ENCODE assay signal across 8 cellular contexts in the genomic region with DNA sequence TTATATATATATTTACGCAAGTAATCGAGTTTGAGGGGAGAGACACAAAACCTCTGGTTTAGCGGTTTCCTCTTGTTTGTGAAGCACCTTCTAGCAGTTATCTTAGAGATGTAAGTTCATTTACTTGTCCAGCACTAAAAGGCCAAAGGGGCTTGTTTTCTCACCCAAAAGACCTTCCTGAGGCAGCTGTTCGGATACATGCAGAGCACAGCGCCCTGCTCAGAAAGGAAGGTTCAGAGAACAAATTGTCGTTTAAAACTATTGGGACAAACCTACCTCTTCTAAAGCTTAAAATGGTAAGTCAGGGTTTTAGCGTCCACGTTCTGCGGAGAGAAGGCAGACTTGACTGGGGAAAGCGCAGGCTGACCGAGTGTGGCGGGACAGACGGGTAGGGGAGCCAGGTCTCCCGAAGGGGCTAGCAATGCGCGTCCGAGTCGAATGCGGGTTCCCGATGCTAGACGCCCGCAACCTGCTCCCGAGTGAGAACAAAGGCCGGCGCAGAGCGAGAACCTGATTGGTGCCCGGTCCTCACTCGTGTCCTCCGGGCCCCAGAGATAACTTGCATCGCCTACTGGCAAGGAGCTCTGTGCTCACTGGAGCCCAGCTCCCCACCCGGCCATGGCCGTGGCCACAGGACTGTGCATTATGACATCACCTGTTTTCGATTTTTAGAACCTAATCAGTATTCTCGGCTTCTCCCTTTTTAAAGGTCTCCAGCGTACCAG. TPM values are rescaled to one million over a fixed set of nuclear protein-coding genes. Genes with fewer than 3 reads are reported as not detected.
A peak's percentile ranks its signal among the peaks of the same experiment; 100 is the strongest.
DNase-seq lines count a peak whose midpoint lies in the region; ATAC-seq and TF ChIP-seq lines count a peak whose summit lies in the region.

No MANE protein-coding gene starts in this region.

- intact Hi-C loops in lower lobe of right lung (cut with DNase I): no loop called here

- peaks cover 20% of the 10 kb centered on the region for H3K4me1 ChIP-seq in ectodermal cell (ENCODE audit: control insufficient read depth, insufficient read depth, low read length)
- peaks cover 30% of the 10 kb centered on the region for H3K4me1 ChIP-seq in lower lobe of right lung

- no peaks in the 10 kb centered on the region for H3K36me3 ChIP-seq in ectodermal cell (ENCODE audit: control insufficient read depth, insufficient read depth, low read length)
- H3K36me3 ChIP-seq in lower lobe of right lung: no peaks in the 10 kb centered on the region

- peak overlapping the region; percentile 37 for H3K27ac ChIP-seq in ectodermal cell (ENCODE audit: insufficient read depth, low read depth, low read length, poor library complexity, severe bottlenecking)
- H3K27ac ChIP-seq in lower lobe of right lung: peak overlapping the region; percentile 87

- TF ChIP-seq CTCF in lower lobe of right lung (IDR thresholded peaks at IDR 0.05): no peak

- H3K4me3 ChIP-seq in ectodermal cell (ENCODE audit: insufficient read depth, low read depth, low read length): peak overlapping the region; percentile 40
- H3K4me3 ChIP-seq in lower lobe of right lung: peak overlapping the region; percentile 79

- no peaks in the 10 kb centered on the region for H3K9me3 ChIP-seq in ectodermal cell (ENCODE audit: control insufficient read depth, low read length)
- no peaks in the 10 kb centered on the region for H3K9me3 ChIP-seq in lower lobe of right lung

- H3K27me3 ChIP-seq in ectodermal cell (ENCODE audit: control insufficient read depth, insufficient read depth, low read length, poor library complexity, severe bottlenecking): no peaks in the 10 kb centered on the region
- H3K27me3 ChIP-seq in lower lobe of right lung (ENCODE audit: low read depth): no peaks in the 10 kb centered on the region

- peak; percentile 32 for ATAC-seq in GM21825 (IDR thresholded peaks at IDR 0.05; ENCODE audit: unreplicated experiment)
- peak; percentile 47 to 59 for ATAC-seq in lower lobe of right lung

- DNase-seq in DMS53 (lab: John Stamatoyannopoulos, UW): peak; percentile 95
- DNase-seq in NCI-H2081 treated with DMSO at 0.1 percent for 48 hours (lab: John Stamatoyannopoulos, UW): peak; percentile 40
- peak; percentile 61 to 75 for DNase-seq in activated CD4-positive, alpha-beta T cell treated with anti-CD3 and anti-CD28 coated beads, Interleukin-2, amount 50 U/mL, for 48 hours
- peak; percentile 80 for DNase-seq in lower lobe of right lung
- peak; percentile 51 to 58 for DNase-seq in stimulated activated CD4-positive, alpha-beta T cell treated with anti-CD3 and anti-CD28 coated beads, Interleukin-4, amount 100 ng/mL, for 48 hours (ENCODE audit: low read depth in 2 of 2)
- DNase-seq in HT-29 (ENCODE audit: low spot score): no peak

- 13 to 16% methylated on average over 34 of the region's 35 CpGs for WGBS in ectodermal cell, 2 experiments

RNA-seq across cellular contexts. Expression of gene SESN3, which starts 1.0 kb away (rescaled TPM):
- 171 TPM for polyA plus RNA-seq in ectodermal cell (2013, experiment 1 of 4)
- polyA plus RNA-seq in ectodermal cell (2013, experiment 2 of 4): 175 TPM
- polyA plus RNA-seq in ectodermal cell (2013, experiment 3 of 4): 98.2 TPM
- 109 TPM for polyA plus RNA-seq in ectodermal cell (2013, experiment 4 of 4)
- total RNA-seq in lower lobe of right lung: 33.8 TPM
- 0.31 and 0.81 TPM in 2 replicates for total RNA-seq in HT-29 (2014; rRNA removed; shearing (Covaris generic))

Comparison
In these comparisons a context has a peak if more than half of its experiments do, and no peak if none do; other contexts are left out.
1. RNA of gene SESN3, which starts 1.0 kb away (total RNA-seq): 33.8 TPM in lower lobe of right lung (single experiment); 0.31 to 0.81 TPM in HT-29; every median in the first group is over 10 times any median in the second.